In genomic region chr20:3696200-3696599, GRCh38 we compare ENCODE assay signal across 10 cellular contexts. TPM values are rescaled to one million over a fixed set of nuclear protein-coding genes. Genes with fewer than 3 reads are reported as not detected.
DNase-seq lines count a peak whose midpoint lies in the region; ATAC-seq and TF ChIP-seq lines count a peak whose summit lies in the region.
"Had no signal": no experiment of that assay in that cellular context is flagged by ENCODE, and none has a peak within 500 bp of the region (broad histone marks: within the 10 kb centered on the region; RNA-seq: fewer than 3 reads in every experiment).

No MANE protein-coding gene starts in this region.

- H3K36me3 ChIP-seq in KMS-11 (ENCODE audit: insufficient read depth) (no peaks in the 10 kb centered on the region), mammary epithelial cell (ENCODE audit: insufficient read depth, low read length) (no peaks in the 10 kb centered on the region), left lung (peaks cover 0 to 42% of the 10 kb centered on the region in 2 donors)

- WGBS in mammary epithelial cell (ENCODE audit: low coverage, missing lambda C conversion rate): 45% methylated on average over 1 of the region's 1 CpG

- H3K4me1 ChIP-seq in KMS-11 (ENCODE audit: low read depth, poor library complexity, severe bottlenecking) (no peaks in the 10 kb centered on the region), mammary epithelial cell (ENCODE audit: insufficient read depth, low read length) (no peaks in the 10 kb centered on the region), left lung (no peaks in the 10 kb centered on the region)

- TF ChIP-seq CTCF in GM12864 (IDR thresholded peaks at IDR 0.05; ENCODE audit: low read depth, low read length, missing control alignments) (peak; percentile 51), KMS-11 (conservative IDR thresholded peaks at IDR 0.05; ENCODE audit: low read depth, low read length) (peak; percentile 63), mammary epithelial cell (conservative IDR thresholded peaks at IDR 0.05 in 1 of 2, IDR thresholded peaks at IDR 0.05 in 1 of 2; ENCODE audit: extremely low read depth in 1 of 2, insufficient read depth in 1 of 2, low read depth in 1 of 2, low read length in 2 of 2) (peak; percentile 37 to 41), neural crest cell (conservative IDR thresholded peaks at IDR 0.05) (peak; percentile 61), left lung (IDR thresholded peaks at IDR 0.05) (peak in 1 of 2 donors; percentile 30)

- H3K4me3 Mint-ChIP-seq in neural crest cell: no peak overlapping the region
- H3K4me3 Mint-ChIP-seq: activated T-helper 17 cell treated with anti-CD3 and anti-CD28 coated beads, Interleukin-2, amount 50 U/mL, for 72 hours had no signal

- H3K27ac Mint-ChIP-seq in neural crest cell (ENCODE audit: unreplicated experiment): no peak overlapping the region
- H3K27ac Mint-ChIP-seq: activated T-helper 17 cell treated with anti-CD3 and anti-CD28 coated beads, Interleukin-2, amount 50 U/mL, for 72 hours had no signal

- H3K79me2 ChIP-seq in KMS-11 (ENCODE audit: insufficient read depth, low read depth) (no peaks in the 10 kb centered on the region), mammary epithelial cell (ENCODE audit: insufficient read depth, low read length) (no peaks in the 10 kb centered on the region)

- in situ Hi-C loops in mammary epithelial cell (cut with MboI; ENCODE audit: low sequenced_read_pairs in 2 of 2): no loop called here

- H3K9me3 ChIP-seq in mammary epithelial cell (replicated peaks; ENCODE audit: insufficient read depth, low read length): peaks cover 4% of the 10 kb centered on the region
- H3K9me3 ChIP-seq in left lung: peaks cover 0 to 7% of the 10 kb centered on the region in 2 donors

- intact Hi-C loops in mammary epithelial cell (cut with micrococcal nuclease): no loop called here
- intact Hi-C loops in left lung (cut with DNase I): no loop called here

- H3K4me3 ChIP-seq in GM12864 (ENCODE audit: low read depth, low read length) (no peak overlapping the region), KMS-11 (IDR thresholded peaks at IDR 0.05; ENCODE audit: insufficient read depth, low read depth, low read length) (no peak overlapping the region), mammary epithelial cell (replicated peaks in 1 of 3; ENCODE audit: insufficient read depth in 1 of 3, low read depth in 2 of 3, low read length in 3 of 3) (no peak overlapping the region), left lung (no peak overlapping the region)

- DNase-seq in GM12864 (ENCODE audit: low read depth) (no peak), mammary epithelial cell (no peak), neural crest cell (ENCODE audit: low read depth, low spot score) (no peak), hepatic stellate cell (ENCODE audit: low spot score) (no peak), left lung (no peak)
- DNase-seq: NCI-H510A, substantia nigra had no signal

- no peaks in the 10 kb centered on the region for H3K36me3 Mint-ChIP-seq in neural crest cell (ENCODE audit: low read depth)

- CTCF ChIA-PET in mammary epithelial cell (lab: Charles Lee; ENCODE audit: low non-redundant PET): interaction anchor here (0.5 to 0.7 kb wide), 2 partner anchors 39 to 889 kb away, joined by 3 to 18 read pairs; no protein-coding TSS in a partner anchor

- H3K27me3 ChIP-seq in KMS-11 (ENCODE audit: insufficient read depth, low read depth) (no peaks in the 10 kb centered on the region), mammary epithelial cell (ENCODE audit: insufficient read depth, low read length) (no peaks in the 10 kb centered on the region), left lung (no peaks in the 10 kb centered on the region)

- H3K9me3 Mint-ChIP-seq in neural crest cell: no peaks in the 10 kb centered on the region
- H3K9me3 Mint-ChIP-seq: activated T-helper 17 cell treated with anti-CD3 and anti-CD28 coated beads, Interleukin-2, amount 50 U/mL, for 72 hours had no signal

- H3K4me2 ChIP-seq in KMS-11 (no peak overlapping the region), mammary epithelial cell (ENCODE audit: insufficient read depth, low read depth, low read length) (no peak overlapping the region)

- no peak for ATAC-seq in GM21786 (IDR thresholded peaks at IDR 0.05; ENCODE audit: unreplicated experiment)
- no peak for ATAC-seq in left lung
- ATAC-seq: activated T-helper 17 cell treated with anti-CD3 and anti-CD28 coated beads, Interleukin-2, amount 50 U/mL, for 72 hours had no signal

- H2AFZ ChIP-seq in KMS-11 (ENCODE audit: low read depth): no peak overlapping the region
- H2AFZ ChIP-seq in mammary epithelial cell (ENCODE audit: low read depth, low read length): no peak overlapping the region

- BruUV-seq in mammary epithelial cell (replicated peaks; lab: Mats Ljungman, UMichigan): no TSS peak

- no peak overlapping the region for H3K27ac ChIP-seq in KMS-11
- no peak overlapping the region for H3K27ac ChIP-seq in mammary epithelial cell (ENCODE audit: insufficient read depth, low read depth, low read length)
- H3K27ac ChIP-seq in left lung: no peak overlapping the region

- dilution Hi-C loops in mammary epithelial cell (cut with HindIII; ENCODE audit: low sequenced_read_pairs): no loop called here

- no peaks in the 10 kb centered on the region for H4K20me1 ChIP-seq in KMS-11 (ENCODE audit: insufficient read depth)
- no peaks in the 10 kb centered on the region for H4K20me1 ChIP-seq in mammary epithelial cell (ENCODE audit: insufficient read depth, low read length)

- H3K9ac ChIP-seq in KMS-11 (no peak overlapping the region), mammary epithelial cell (ENCODE audit: insufficient read depth, low read length) (no peak overlapping the region)

- H3K27me3 Mint-ChIP-seq in neural crest cell (ENCODE audit: low read depth): no peaks in the 10 kb centered on the region
- H3K27me3 Mint-ChIP-seq: activated T-helper 17 cell treated with anti-CD3 and anti-CD28 coated beads, Interleukin-2, amount 50 U/mL, for 72 hours had no signal

- H3K4me1 Mint-ChIP-seq in neural crest cell: no peaks in the 10 kb centered on the region
- H3K4me1 Mint-ChIP-seq: activated T-helper 17 cell treated with anti-CD3 and anti-CD28 coated beads, Interleukin-2, amount 50 U/mL, for 72 hours had no signal

RNA-seq across cellular contexts. Expression of gene ADAM33, which starts 14.4 kb away (rescaled TPM):
- total RNA-seq in mammary epithelial cell (under 1 TPM in 1 of 2 donors, not detected in 1; 0.33 TPM), neural crest cell (3.0 and 3.2 TPM in 2 replicates), left lung (10 to 100 TPM; 15.4 to 16.5 TPM)
- not detected for polyA plus RNA-seq in mammary epithelial cell
- not detected for polyA minus RNA-seq in mammary epithelial cell
- total RNA-seq: activated T-helper 17 cell treated with anti-CD3 and anti-CD28 coated beads, Interleukin-2, amount 50 U/mL, for 72 hours had no signal

RNA-seq across cellular contexts. Expression of gene SIGLEC1, which starts 16.2 kb away (rescaled TPM):
- total RNA-seq in mammary epithelial cell (not detected), neural crest cell (not detected in 2 replicates), left lung (10 to 100 TPM; 22.8 to 45.8 TPM)
- not detected for polyA plus RNA-seq in mammary epithelial cell
- not detected for polyA minus RNA-seq in mammary epithelial cell
- total RNA-seq: activated T-helper 17 cell treated with anti-CD3 and anti-CD28 coated beads, Interleukin-2, amount 50 U/mL, for 72 hours had no signal

RNA-seq across cellular contexts. Expression of gene GFRA4, which starts 33.0 kb away (rescaled TPM):
- total RNA-seq in mammary epithelial cell: not detected
- polyA plus RNA-seq in mammary epithelial cell: not detected
- not detected for polyA minus RNA-seq in mammary epithelial cell
- not detected in 2 replicates for total RNA-seq in neural crest cell
- not detected for total RNA-seq in left lung
- total RNA-seq: activated T-helper 17 cell treated with anti-CD3 and anti-CD28 coated beads, Interleukin-2, amount 50 U/mL, for 72 hours had no signal

RNA-seq across cellular contexts. Expression of gene HSPA12B, which starts 36.3 kb away (rescaled TPM):
- total RNA-seq in mammary epithelial cell (not detected), neural crest cell (1.1 and 1.3 TPM in 2 replicates), left lung (10 to 100 TPM; 14.6 to 22.1 TPM)
- polyA plus RNA-seq in mammary epithelial cell: not detected
- polyA minus RNA-seq in mammary epithelial cell: not detected
- total RNA-seq: activated T-helper 17 cell treated with anti-CD3 and anti-CD28 coated beads, Interleukin-2, amount 50 U/mL, for 72 hours had no signal

Comparison
In these comparisons a context has a peak if more than half of its experiments do, and no peak if none do; other contexts are left out.
1. RNA of gene SIGLEC1, which starts 16.2 kb away (total RNA-seq): 22.8 to 45.8 TPM in left lung; not detected in mammary epithelial cell and not detected in neural crest cell; every median in the first group is over 10 times any median in the second.